20 cellular contexts compared by ENCODE assay signal in genomic region chr3:119149484-119149883, GRCh38. TPM values are rescaled to one million over a fixed set of nuclear protein-coding genes. Genes with fewer than 3 reads are reported as not detected.
DNase-seq lines count a peak whose midpoint lies in the region; ATAC-seq, FAIRE-seq and TF ChIP-seq lines count a peak whose summit lies in the region.
"Had no signal": no experiment of that assay in that cellular context is flagged by ENCODE, and none has a peak within 500 bp of the region (broad histone marks: within the 10 kb centered on the region; RNA-seq: fewer than 3 reads in every experiment).

No MANE protein-coding gene starts in this region.

- no peaks in the 10 kb centered on the region for H3K27me3 ChIP-seq in bronchial epithelial cell (ENCODE audit: control insufficient read depth, insufficient read depth, low read length)
- H3K27me3 ChIP-seq: pancreas, uterus had no signal

- no peaks in the 10 kb centered on the region for H3K36me3 ChIP-seq in bronchial epithelial cell (ENCODE audit: control insufficient read depth, insufficient read depth, low read length)
- H3K36me3 ChIP-seq: pancreas, uterus had no signal

- no peak for FAIRE-seq in bronchial epithelial cell (lab: Jason Lieb, UNC)
- FAIRE-seq: GM12892, pancreas, TTC549 had no signal

- H3K4me3 ChIP-seq in bronchial epithelial cell (ENCODE audit: low read depth, low read length) = no peak overlapping the region
- H3K4me3 ChIP-seq: pancreas, uterus had no signal

- ATAC-seq in HG03354 (IDR thresholded peaks at IDR 0.05; ENCODE audit: poor library complexity, severe bottlenecking, unreplicated experiment) = no peak
- ATAC-seq: left lobe of liver, pancreas had no signal

- no peak for TF ChIP-seq CTCF in bronchial epithelial cell (IDR thresholded peaks at IDR 0.05; ENCODE audit: insufficient read depth, low read length, severe bottlenecking)

- DNase-seq in Daoy (ENCODE audit: low read depth) = peak; percentile 34
- DNase-seq in HT1080 (ENCODE audit: low read depth) = peak; percentile 53
- peak; percentile 65 for DNase-seq in bronchial epithelial cell (ENCODE audit: low read depth)
- DNase-seq in kidney tubule cell (ENCODE audit: low spot score) = peak; percentile 12
- no peak for DNase-seq in HT-29 (ENCODE audit: low spot score)
- DNase-seq in Ammon's horn (ENCODE audit: low spot score) = no peak
- DNase-seq: activated naive CD4-positive, alpha-beta T cell; CD4-positive, alpha-beta T cell; hippocampal formation; Kasumi-1; NCI-H146; NCI-H446 treated with DMSO at 0.1 percent for 48 hours; pancreas; SK-N-SH; uterus had no signal

RNA-seq across cellular contexts. Expression of gene TEX55, which starts 3.5 kb away (rescaled TPM):
- total RNA-seq in Daoy (2014; rRNA removed; shearing (Covaris generic)) = not detected in 2 replicates
- total RNA-seq in HT1080 (2014; rRNA removed; shearing (Covaris generic)) = not detected in 2 replicates
- not detected in 2 replicates for polyA plus RNA-seq in HT1080 (2015; cell fraction: cytosol; rRNA removed)
- polyA plus RNA-seq in HT1080 (2015; cell fraction: nucleus; rRNA removed) = not detected in 2 replicates
- total RNA-seq in bronchial epithelial cell = not detected in 2 replicates
- not detected in 2 replicates for total RNA-seq in HT-29 (2014; rRNA removed; shearing (Covaris generic))
- total RNA-seq: activated CD8-positive, alpha-beta memory T cell treated with anti-CD3 and anti-CD28 coated beads for 36 hours; CD4-positive, alpha-beta T cell; left lobe of liver; pancreas; uterus had no signal
- polyA plus RNA-seq: pancreas, SK-N-SH had no signal

RNA-seq across cellular contexts. Expression of gene UPK1B, which starts 23.9 kb away (rescaled TPM):
- not detected in 2 replicates for total RNA-seq in Daoy (2014; rRNA removed; shearing (Covaris generic))
- 0.03 TPM in 1 of 2 replicates, not detected in the other for total RNA-seq in HT1080 (2014; rRNA removed; shearing (Covaris generic))
- not detected in 2 replicates for polyA plus RNA-seq in HT1080 (2015; cell fraction: cytosol; rRNA removed)
- polyA plus RNA-seq in HT1080 (2015; cell fraction: nucleus; rRNA removed) = not detected in 2 replicates
- 25.0 and 55.2 TPM in 2 replicates for total RNA-seq in bronchial epithelial cell
- total RNA-seq in HT-29 (2014; rRNA removed; shearing (Covaris generic)) = not detected in 2 replicates
- total RNA-seq: activated CD8-positive, alpha-beta memory T cell treated with anti-CD3 and anti-CD28 coated beads for 36 hours; CD4-positive, alpha-beta T cell; left lobe of liver had no signal
- polyA plus RNA-seq: SK-N-SH had no signal

Comparison
In these comparisons a context has a peak if more than half of its experiments do, and no peak if none do; other contexts are left out.
1. DNase-seq: peak in Daoy (single experiment), HT1080 (single experiment), bronchial epithelial cell (single experiment) and kidney tubule cell (single experiment); none in HT-29 (single experiment) and Ammon's horn (single experiment).
2. RNA of gene UPK1B, which starts 23.9 kb away (total RNA-seq): 25.0 to 55.2 TPM in bronchial epithelial cell; not detected in Daoy, 0.03 TPM in HT1080 and not detected in HT-29; every median in the first group is over 10 times any median in the second.